In the genomic region with DNA sequence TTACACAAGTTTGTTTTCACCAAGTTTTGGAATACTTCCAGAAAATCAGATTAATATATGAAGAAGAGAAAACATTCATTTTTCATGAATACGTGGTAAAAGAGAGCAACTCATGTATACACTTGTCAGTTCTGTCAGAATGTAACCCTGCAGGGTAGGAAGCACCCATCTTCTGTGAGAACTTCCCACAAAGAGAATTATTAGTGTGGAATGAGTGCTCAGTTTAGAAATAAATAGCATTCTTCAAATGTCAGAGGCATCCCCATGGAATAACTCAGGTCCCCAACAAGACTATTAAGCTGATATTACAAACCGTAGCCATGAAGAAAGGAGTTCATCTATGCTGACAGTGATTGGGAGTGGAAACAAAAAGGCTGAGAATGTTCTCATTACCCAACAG, we compare ENCODE assay signal across 27 cellular contexts.
"Had no signal": no experiment of that assay in that cellular context is flagged by ENCODE, and none has a peak within 500 bp of the region (broad histone marks: within the 10 kb centered on the region; RNA-seq: fewer than 3 reads in every experiment).

No MANE protein-coding gene starts in this region.

- H3K9me3 Mint-ChIP-seq: natural killer cell; nephron; neural crest cell; stimulated activated effector memory CD8-positive, alpha-beta T cell treated with anti-CD3 and anti-CD28 coated beads, Interleukin-12 subunit alpha, Interleukin-12 subunit beta, amount 100 ng/mL, for 72 hours; stimulated activated naive B cell treated with anti-CD40 and anti-IgM and Interleukin-4, amounts not matched to agents 10 μg/mL and 1 μg/mL and 100 μg/mL, for 72 hours; stimulated activated naive CD8-positive, alpha-beta T cell treated with anti-CD3 and anti-CD28 coated beads, Interleukin-15, Interleukin-2, amounts not matched to agents 100 ng/mL and 50 ng/mL, for 24 hours had no signal

- H3K4me1 ChIP-seq: pancreas, psoas muscle, right lobe of liver, stomach, upper lobe of left lung had no signal

- H3K27ac ChIP-seq: neutrophil, pancreas, psoas muscle, right lobe of liver, skin epidermis, stomach, thoracic aorta, thyroid gland, tibial nerve, upper lobe of left lung, vagina had no signal

- H3K4me3 Mint-ChIP-seq: naive thymus-derived CD4-positive, alpha-beta T cell; natural killer cell; nephron; neural crest cell; stimulated activated effector memory CD8-positive, alpha-beta T cell treated with anti-CD3 and anti-CD28 coated beads, Interleukin-12 subunit alpha, Interleukin-12 subunit beta, amount 100 ng/mL, for 72 hours; stimulated activated naive B cell treated with anti-CD40 and anti-IgM and Interleukin-4, amounts not matched to agents 10 μg/mL and 1 μg/mL and 100 μg/mL, for 72 hours; stimulated activated naive CD8-positive, alpha-beta T cell treated with anti-CD3 and anti-CD28 coated beads, Interleukin-15, Interleukin-2, amounts not matched to agents 100 ng/mL and 50 ng/mL, for 24 hours had no signal

- DNase-seq: naive thymus-derived CD4-positive, alpha-beta T cell; natural killer cell; nucleus accumbens; pancreas; psoas muscle; right cardiac atrium; right lobe of liver; sigmoid colon; stimulated activated CD4-positive, alpha-beta T cell treated with anti-CD3 and anti-CD28 coated beads, Interleukin-15, amount 100 ng/mL, for 24 hours; stimulated activated CD4-positive, alpha-beta T cell treated with anti-CD3 and anti-CD28 coated beads, Interleukin-2, amount 100 ng/mL, for 24 hours; stimulated activated CD4-positive, alpha-beta T cell treated with anti-CD3 and anti-CD28 coated beads, Interleukin-2, amount 100 ng/mL, for 48 hours; stimulated activated CD4-positive, alpha-beta T cell treated with anti-CD3 and anti-CD28 coated beads, Interleukin-4, amount 100 ng/mL, for 24 hours; stimulated activated naive B cell treated with anti-CD40 and anti-IgM and Interleukin-4, amounts not matched to agents 10 μg/mL and 1 μg/mL and 100 μg/mL, for 72 hours; stimulated activated naive CD4-positive, alpha-beta T cell treated with Interleukin-2 at 50 U/mL for 16 hours; stomach; thyroid gland; trophoblast cell; upper lobe of left lung had no signal

- H3K36me3 ChIP-seq: neutrophil, pancreas, right lobe of liver, sigmoid colon, stomach, thoracic aorta, thyroid gland, tibial nerve, upper lobe of left lung, vagina had no signal

- H3K36me3 Mint-ChIP-seq: naive thymus-derived CD4-positive, alpha-beta T cell; natural killer cell; stimulated activated effector memory CD8-positive, alpha-beta T cell treated with anti-CD3 and anti-CD28 coated beads, Interleukin-12 subunit alpha, Interleukin-12 subunit beta, amount 100 ng/mL, for 72 hours; stimulated activated naive B cell treated with anti-CD40 and anti-IgM and Interleukin-4, amounts not matched to agents 10 μg/mL and 1 μg/mL and 100 μg/mL, for 72 hours had no signal

- H3K9me3 ChIP-seq: neutrophil, pancreas, psoas muscle, right lobe of liver, sigmoid colon, stomach, thoracic aorta, thyroid gland, tibial nerve, upper lobe of left lung, vagina had no signal

- H3K4me1 Mint-ChIP-seq: naive thymus-derived CD4-positive, alpha-beta T cell; nephron; neural crest cell; stimulated activated effector memory CD8-positive, alpha-beta T cell treated with anti-CD3 and anti-CD28 coated beads, Interleukin-12 subunit alpha, Interleukin-12 subunit beta, amount 100 ng/mL, for 72 hours had no signal

- H3K27me3 ChIP-seq: neutrophil, pancreas, right lobe of liver, sigmoid colon, stomach, thyroid gland, tibial nerve, upper lobe of left lung, vagina had no signal

- H3K4me3 ChIP-seq: pancreas, psoas muscle, right lobe of liver, sigmoid colon, skin epidermis, stomach, thoracic aorta, thyroid gland, tibial nerve, upper lobe of left lung, vagina had no signal

- H3K27ac Mint-ChIP-seq: naive thymus-derived CD4-positive, alpha-beta T cell; natural killer cell; nephron; stimulated activated effector memory CD8-positive, alpha-beta T cell treated with anti-CD3 and anti-CD28 coated beads, Interleukin-12 subunit alpha, Interleukin-12 subunit beta, amount 100 ng/mL, for 72 hours; stimulated activated naive B cell treated with anti-CD40 and anti-IgM and Interleukin-4, amounts not matched to agents 10 μg/mL and 1 μg/mL and 100 μg/mL, for 72 hours; stimulated activated naive CD8-positive, alpha-beta T cell treated with anti-CD3 and anti-CD28 coated beads, Interleukin-15, Interleukin-2, amounts not matched to agents 100 ng/mL and 50 ng/mL, for 24 hours had no signal

- ATAC-seq: naive thymus-derived CD4-positive, alpha-beta T cell; natural killer cell; pancreas; psoas muscle; right cardiac atrium; right lobe of liver; stimulated activated effector memory CD8-positive, alpha-beta T cell treated with anti-CD3 and anti-CD28 coated beads, Interleukin-12 subunit alpha, Interleukin-12 subunit beta, amount 100 ng/mL, for 72 hours; stimulated activated naive B cell treated with anti-CD40 and anti-IgM and Interleukin-4, amounts not matched to agents 10 μg/mL and 1 μg/mL and 100 μg/mL, for 72 hours had no signal
